Comparison of ENCODE assay signal across 11 cellular contexts in genomic region chr18:46051731-46052461, GRCh38. TPM values are rescaled to one million over a fixed set of nuclear protein-coding genes. Genes with fewer than 3 reads are reported as not detected.
DNase-seq lines count a peak whose midpoint lies in the region; ATAC-seq, FAIRE-seq and TF ChIP-seq lines count a peak whose summit lies in the region.
"Had no signal": no experiment of that assay in that cellular context is flagged by ENCODE, and none has a peak within 500 bp of the region (broad histone marks: within the 10 kb centered on the region; RNA-seq: fewer than 3 reads in every experiment).

No MANE protein-coding gene starts in this region.

- POLR2A ChIA-PET in K562 (lab: Yijun Ruan, JAX) = interaction anchor here (0.7 to 1.4 kb wide), 2 partner anchors 11 to 27 kb away, joined by 3 read pairs; no protein-coding TSS in a partner anchor

- FAIRE-seq in GM18507 (lab: Jason Lieb, UNC) (peak; percentile 59), K562 (lab: Jason Lieb, UNC) (no peak)

- H3K4me2 ChIP-seq in K562 (ENCODE audit: insufficient read depth, low read length) = no peak overlapping the region

- intact Hi-C loops in K562 (cut with micrococcal nuclease) = no loop called here

- no peak for TF ChIP-seq CTCF in K562 (IDR thresholded peaks at IDR 0.05 in 2 of 3, conservative IDR thresholded peaks at IDR 0.05 in 1 of 3; ENCODE audit: insufficient read depth in 2 of 3, low read depth in 1 of 3, low read length in 3 of 3)

- H3K4me3 ChIP-seq in K562 (no peak overlapping the region), skeletal muscle cell (ENCODE audit: low read depth, low read length) (no peak overlapping the region)

- ATAC-seq in K562 = no peak
- ATAC-seq in HG02981 (IDR thresholded peaks at IDR 0.05; ENCODE audit: unreplicated experiment) = no peak
- ATAC-seq in HG03025 (IDR thresholded peaks at IDR 0.05; ENCODE audit: low FRiP score, unreplicated experiment) = no peak
- ATAC-seq: HCT116 had no signal

- in situ Hi-C loops in K562 (cut with MboI) = no loop called here

- 0 out of 3 replicates have a peak, but pooled peaks cover 4% of the 10 kb centered on the region for H3K36me3 ChIP-seq in K562 (ENCODE audit: control insufficient read depth, insufficient read depth, low read length)
- H3K36me3 ChIP-seq: WERI-Rb-1 had no signal

- TF ChIP-seq RAD21 in K562 (CRISPR knock-in tag; conservative IDR thresholded peaks at IDR 0.05 in 1 of 2, IDR thresholded peaks at IDR 0.05 in 1 of 2) = no peak

- no peaks in the 10 kb centered on the region for H4K20me1 ChIP-seq in K562 (replicated peaks; ENCODE audit: control insufficient read depth, insufficient read depth, low read length)

- WGBS in K562 (ENCODE audit: insufficient coverage, low coverage, missing lambda C conversion rate) = 47% methylated on average over 3 of the region's 6 CpGs

- no peak for TF ChIP-seq POLR2A in K562 (conservative IDR thresholded peaks at IDR 0.05)

- peaks cover 6 to 28% of the 10 kb centered on the region in 2 experiments; a peak in 4 of 5 replicates for H3K4me1 ChIP-seq in K562 (replicated peaks in 1 of 2; ENCODE audit: control insufficient read depth in 2 of 2, insufficient read depth in 2 of 2, low read length in 2 of 2)

- no peaks in the 10 kb centered on the region for H3K9me3 ChIP-seq in K562 (replicated peaks; ENCODE audit: control insufficient read depth, insufficient read depth, low read depth, low read length)

- BruUV-seq in K562 (replicated peaks; lab: Mats Ljungman, UMichigan) = no TSS peak

- no peak overlapping the region for H3K27ac ChIP-seq in K562 (ENCODE audit: extremely low read depth, low read depth, low read length)
- H3K27ac ChIP-seq: WERI-Rb-1 had no signal

- DNase-seq in GM18507 (ENCODE audit: extremely low spot score, insufficient read length, low read depth) (no peak), K562 (ENCODE audit: extremely low read depth in 1 of 4, low spot score in 3 of 4) (no peak), kidney glomerular epithelial cell (lab: John Stamatoyannopoulos, UW) (peak; percentile 69), skeletal muscle cell (ENCODE audit: low read depth) (peak; percentile 69)
- DNase-seq in activated naive CD4-positive, alpha-beta T cell treated with Interleukin-2 at 50 U/mL for 16 hours = no peak
- DNase-seq in stimulated activated CD4-positive, alpha-beta T cell treated with anti-CD3 and anti-CD28 coated beads, Interleukin-15, amount 100 ng/mL, for 24 hours = no peak
- DNase-seq: NCI-H1694, WERI-Rb-1 had no signal

- no peaks in the 10 kb centered on the region for H3K27me3 ChIP-seq in K562 (ENCODE audit: control insufficient read depth in 2 of 2, insufficient read depth in 2 of 2, low read length in 2 of 2)

- no peaks in the 10 kb centered on the region for H3K9me1 ChIP-seq in K562 (ENCODE audit: control insufficient read depth, insufficient read depth, low read length)

- no peak for TF ChIP-seq EP300 in K562 (IDR thresholded peaks at IDR 0.05; ENCODE audit: low read length)

- no peak overlapping the region for H2AFZ ChIP-seq in K562 (ENCODE audit: low read depth, low read length)

- CTCF ChIA-PET in K562 (lab: Yijun Ruan, JAX; ENCODE audit: low intra/inter-chr PET ratio) = no interaction called here

- peaks cover 42% of the 10 kb centered on the region for H3K79me2 ChIP-seq in K562 (ENCODE audit: control insufficient read depth, insufficient read depth, low read length)

- H3K9ac ChIP-seq in K562 (ENCODE audit: insufficient read depth in 1 of 2, low read depth in 2 of 2, low read length in 2 of 2) = peak overlapping the region in 1 of 2 experiments; percentile 26; a peak in 1 of 4 replicates

TF ChIP-seq in K562, 482 proteins besides CTCF, POLR2A, EP300 and RAD21:
- TF ChIP-seq ZNF274 (IDR thresholded peaks at IDR 0.05; ENCODE audit: borderline replicate concordance, low read depth, low read length) = no peak
- TF ChIP-seq SOX6 (IDR thresholded peaks at IDR 0.05) = 0 out of 2 replicates have a peak, but pooled peaks have one; percentile 16
TF ChIP-seq in K562: peak in this region for 1.

RNA-seq across cellular contexts. Expression of gene PSTPIP2, which starts 20.2 kb away (rescaled TPM):
- 17.8 and 49.9 TPM in 2 replicates for total RNA-seq in K562 (2011; cell fraction: chromatin; rRNA removed; ENCODE audit: low replicate concordance)
- 10.8 and 12.1 TPM in 2 replicates for total RNA-seq in K562 (2011; cell fraction: nucleolus; rRNA removed)
- total RNA-seq in K562 (2011; cell fraction: nucleoplasm; rRNA removed) = 23.0 and 26.0 TPM in 2 replicates
- total RNA-seq in K562 (2014; rRNA removed) (17.0 and 21.2 TPM in 2 replicates), K562 (2014; rRNA removed; fragmentation: Illumina TruSeq; extraction: Trizol) (35.8 and 38.5 TPM in 2 replicates), K562 (2015; rRNA removed; fragmentation: Illumina TruSeq; extraction: Trizol) (26.8 and 29.3 TPM in 2 replicates), K562 (2021) (25.2 and 25.6 TPM in 2 replicates)
- polyA plus RNA-seq in K562 (2011; rRNA removed) (25.5 and 33.6 TPM in 2 replicates), K562 (2014; fragmentation: Illumina TruSeq; extraction: Trizol) (35.6 and 45.7 TPM in 2 replicates), K562 (2014; fragmentation: Nextera tagmentation; extraction: Ambion mirVana) (10 to 100 TPM; 14.0 to 25.2 TPM), K562 (2014; rRNA removed) (27.1 and 33.4 TPM in 2 replicates)
- 14.6 and 20.0 TPM in 2 replicates for polyA plus RNA-seq in K562 (2011; cell fraction: cytosol; rRNA removed)
- 10.5 and 14.2 TPM in 2 replicates for polyA plus RNA-seq in K562 (2011; cell fraction: nucleus; rRNA removed)
- 18.5 and 21.1 TPM in 2 replicates for polyA plus RNA-seq in K562 (2012)
- 24.4 and 27.2 TPM in 2 replicates for polyA minus RNA-seq in K562 (2011; rRNA and poly(A)+ RNA removed)
- 14.7 and 15.7 TPM in 2 replicates for polyA minus RNA-seq in K562 (2011; cell fraction: cytosol; rRNA and poly(A)+ RNA removed)
- polyA minus RNA-seq in K562 (2011; cell fraction: nucleus; rRNA and poly(A)+ RNA removed) = 7.4 and 11.4 TPM in 2 replicates

RNA-seq across cellular contexts. Expression of gene ATP5F1A, which starts 46.2 kb away (rescaled TPM):
- 237 and 420 TPM in 2 replicates for total RNA-seq in K562 (2011; cell fraction: chromatin; rRNA removed; ENCODE audit: low replicate concordance)
- total RNA-seq in K562 (2011; cell fraction: nucleolus; rRNA removed) = 160 and 177 TPM in 2 replicates
- 216 and 234 TPM in 2 replicates for total RNA-seq in K562 (2011; cell fraction: nucleoplasm; rRNA removed)
- 359 and 377 TPM in 2 replicates for total RNA-seq in K562 (2014; rRNA removed)
- total RNA-seq in K562 (2014; rRNA removed; fragmentation: Illumina TruSeq; extraction: Trizol) = 517 and 529 TPM in 2 replicates
- 480 and 490 TPM in 2 replicates for total RNA-seq in K562 (2015; rRNA removed; fragmentation: Illumina TruSeq; extraction: Trizol)
- 401 and 403 TPM in 2 replicates for total RNA-seq in K562 (2021)
- 456 and 553 TPM in 2 replicates for polyA plus RNA-seq in K562 (2011; rRNA removed)
- 493 and 750 TPM in 2 replicates for polyA plus RNA-seq in K562 (2011; cell fraction: cytosol; rRNA removed)
- polyA plus RNA-seq in K562 (2011; cell fraction: nucleus; rRNA removed) = 217 and 371 TPM in 2 replicates
- polyA plus RNA-seq in K562 (2012) = 313 and 360 TPM in 2 replicates
- 396 and 436 TPM in 2 replicates for polyA plus RNA-seq in K562 (2014; fragmentation: Illumina TruSeq; extraction: Trizol)
- polyA plus RNA-seq in K562 (2014; fragmentation: Nextera tagmentation; extraction: Ambion mirVana) = 100 to 1,000 TPM; 690 to 762 TPM
- 443 and 471 TPM in 2 replicates for polyA plus RNA-seq in K562 (2014; rRNA removed)
- polyA minus RNA-seq in K562 (2011; rRNA and poly(A)+ RNA removed) = 905 and 982 TPM in 2 replicates
- polyA minus RNA-seq in K562 (2011; cell fraction: cytosol; rRNA and poly(A)+ RNA removed) = 286 and 314 TPM in 2 replicates
- polyA minus RNA-seq in K562 (2011; cell fraction: nucleus; rRNA and poly(A)+ RNA removed) = 57.6 and 119 TPM in 2 replicates

RNA-seq across cellular contexts. Expression of gene HAUS1, which starts 52.3 kb away (rescaled TPM):
- 9.9 and 13.3 TPM in 2 replicates for total RNA-seq in K562 (2011; cell fraction: chromatin; rRNA removed; ENCODE audit: low replicate concordance)
- total RNA-seq in K562 (2011; cell fraction: nucleolus; rRNA removed) = 5.2 and 6.1 TPM in 2 replicates
- total RNA-seq in K562 (2011; cell fraction: nucleoplasm; rRNA removed) = 8.0 and 14.1 TPM in 2 replicates
- total RNA-seq in K562 (2014; rRNA removed) (42.0 and 55.6 TPM in 2 replicates), K562 (2014; rRNA removed; fragmentation: Illumina TruSeq; extraction: Trizol) (70.0 and 81.9 TPM in 2 replicates), K562 (2015; rRNA removed; fragmentation: Illumina TruSeq; extraction: Trizol) (52.4 and 59.7 TPM in 2 replicates), K562 (2021) (45.6 and 51.1 TPM in 2 replicates)
- polyA plus RNA-seq in K562 (2011; rRNA removed) (63.4 and 76.3 TPM in 2 replicates), K562 (2014; fragmentation: Illumina TruSeq; extraction: Trizol) (77.7 and 83.2 TPM in 2 replicates), K562 (2014; fragmentation: Nextera tagmentation; extraction: Ambion mirVana) (100 to 1,000 TPM; 131 to 135 TPM), K562 (2014; rRNA removed) (59.1 and 77.2 TPM in 2 replicates)
- polyA plus RNA-seq in K562 (2011; cell fraction: cytosol; rRNA removed) = 37.3 and 51.8 TPM in 2 replicates
- 14.8 and 22.3 TPM in 2 replicates for polyA plus RNA-seq in K562 (2011; cell fraction: nucleus; rRNA removed)
- polyA plus RNA-seq in K562 (2012) = 57.5 and 62.5 TPM in 2 replicates
- polyA minus RNA-seq in K562 (2011; rRNA and poly(A)+ RNA removed) = 22.1 and 24.4 TPM in 2 replicates
- 23.8 and 28.5 TPM in 2 replicates for polyA minus RNA-seq in K562 (2011; cell fraction: cytosol; rRNA and poly(A)+ RNA removed)
- 6.6 and 9.1 TPM in 2 replicates for polyA minus RNA-seq in K562 (2011; cell fraction: nucleus; rRNA and poly(A)+ RNA removed)

Comparison
In these comparisons a context has a peak if more than half of its experiments do, and no peak if none do; other contexts are left out.
1. DNase-seq: peak in kidney glomerular epithelial cell (single experiment) and skeletal muscle cell (single experiment); none in GM18507 (single experiment), K562 (0 of 4), activated naive CD4-positive, alpha-beta T cell treated with Interleukin-2 at 50 U/mL for 16 hours (single experiment) and stimulated activated CD4-positive, alpha-beta T cell treated with anti-CD3 and anti-CD28 coated beads, Interleukin-15, amount 100 ng/mL, for 24 hours (single experiment).